Comparison of ENCODE assay signal across 13 cellular contexts in the genomic region with DNA sequence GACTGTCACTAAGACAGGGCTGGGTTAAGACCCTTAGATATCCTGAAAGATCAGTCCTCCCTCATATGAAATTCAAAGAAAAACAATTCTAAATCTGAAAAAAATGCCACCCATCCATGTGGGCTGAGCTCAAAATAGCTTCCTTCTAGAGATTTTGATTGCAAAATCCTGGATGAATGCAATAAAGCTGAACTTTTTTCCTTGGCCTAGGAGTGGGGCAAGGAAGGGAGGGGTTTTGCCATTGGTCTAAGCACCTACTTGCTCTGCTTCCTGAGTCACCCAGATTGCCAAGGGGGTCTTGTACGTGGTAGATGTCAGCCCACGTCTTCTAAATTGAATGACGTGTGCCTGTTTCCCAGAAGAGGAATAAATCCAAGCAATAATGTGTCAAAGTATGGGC. TPM values are rescaled to one million over a fixed set of nuclear protein-coding genes. Genes with fewer than 3 reads are reported as not detected.
DNase-seq lines count a peak whose midpoint lies in the region; ATAC-seq, FAIRE-seq and TF ChIP-seq lines count a peak whose summit lies in the region.
"Had no signal": no experiment of that assay in that cellular context is flagged by ENCODE, and none has a peak within 500 bp of the region (broad histone marks: within the 10 kb centered on the region; RNA-seq: fewer than 3 reads in every experiment).

No MANE protein-coding gene starts in this region.

- peak overlapping the region; percentile 9 for H3K9ac ChIP-seq in endothelial cell of umbilical vein (replicated peaks; ENCODE audit: extremely low read depth, insufficient read depth, low read length)

- no TSS peak for BruUV-seq in endothelial cell of umbilical vein (replicated peaks; lab: Mats Ljungman, UMichigan)

- no peaks in the 10 kb centered on the region for H3K27me3 ChIP-seq in endothelial cell of umbilical vein (ENCODE audit: control insufficient read depth in 2 of 2, insufficient read depth in 2 of 2, low read length in 2 of 2)
- H3K27me3 ChIP-seq in vagina = no peaks in the 10 kb centered on the region

- H3K27ac Mint-ChIP-seq in T-helper 2 cell treated with Interferon-gamma antibody and Interleukin-4, amounts not matched to agents 5 μg/mL and 100 μg/mL, for 36 hours = peak overlapping the region; percentile 4
- H3K27ac Mint-ChIP-seq: activated CD4-positive, alpha-beta memory T cell treated with anti-CD3 and anti-CD28 coated beads for 36 hours had no signal

- no peaks in the 10 kb centered on the region for H3K9me1 ChIP-seq in endothelial cell of umbilical vein (replicated peaks; ENCODE audit: control insufficient read depth, extremely low read depth, insufficient read depth, low read length)

- H3K4me3 Mint-ChIP-seq in T-helper 2 cell treated with Interferon-gamma antibody and Interleukin-4, amounts not matched to agents 5 μg/mL and 100 μg/mL, for 36 hours = no peak overlapping the region
- H3K4me3 Mint-ChIP-seq: activated CD4-positive, alpha-beta memory T cell treated with anti-CD3 and anti-CD28 coated beads for 36 hours had no signal

- intact Hi-C loops in endothelial cell of umbilical vein (cut with micrococcal nuclease) (no loop called here), mucosa of descending colon (cut with DNase I, micrococcal nuclease) (no loop called here), vagina (cut with DNase I) (no loop called here)

- H3K27me3 Mint-ChIP-seq in T-helper 2 cell treated with Interferon-gamma antibody and Interleukin-4, amounts not matched to agents 5 μg/mL and 100 μg/mL, for 36 hours (ENCODE audit: low read depth) = peaks cover 3% of the 10 kb centered on the region
- H3K27me3 Mint-ChIP-seq: activated CD4-positive, alpha-beta memory T cell treated with anti-CD3 and anti-CD28 coated beads for 36 hours had no signal

- no peak overlapping the region for H3K4me2 ChIP-seq in endothelial cell of umbilical vein (ENCODE audit: insufficient read depth, low read length)

- no peak for DNase-seq in T-helper 2 cell treated with Interferon-gamma antibody and Interleukin-4, amounts not matched to agents 5 μg/mL and 100 μg/mL, for 36 hours (ENCODE audit: low spot score)
- DNase-seq in T-helper 2 cell = no peak
- no peak for DNase-seq in endothelial cell of umbilical vein (ENCODE audit: low read depth, low spot score)
- DNase-seq in mucosa of descending colon = no peak
- no peak for DNase-seq in vagina (ENCODE audit: extremely low spot score in 2 of 2)
- DNase-seq in inferior parietal cortex (ENCODE audit: extremely low spot score) = no peak
- no peak for DNase-seq in central memory CD4-positive, alpha-beta T cell
- DNase-seq: activated CD4-positive, alpha-beta memory T cell treated with anti-CD3 and anti-CD28 coated beads for 36 hours; KBM-7; stimulated activated CD4-positive, alpha-beta T cell treated with anti-CD3 and anti-CD28 coated beads, Interleukin-4, amount 100 ng/mL, for 24 hours had no signal

- CTCF ChIA-PET in endothelial cell of umbilical vein (lab: Charles Lee) = interaction anchor here (1.0 to 2.3 kb wide), 7 partner anchors 9 to 254 kb away, joined by 3 to 8 read pairs (median 5); no protein-coding TSS in a partner anchor

- H3K36me3 ChIP-seq in endothelial cell of umbilical vein (ENCODE audit: control insufficient read depth in 2 of 2, extremely low read depth in 1 of 2, insufficient read depth in 2 of 2, low read length in 2 of 2) = no peaks in the 10 kb centered on the region
- no peaks in the 10 kb centered on the region for H3K36me3 ChIP-seq in mucosa of descending colon (ENCODE audit: low read depth)
- H3K36me3 ChIP-seq in vagina = no peaks in the 10 kb centered on the region

- dilution Hi-C loops in endothelial cell of umbilical vein (cut with MboI; ENCODE audit: extremely low pct_ligation_motif_present, low sequenced_read_pairs) = no loop called here

- peaks cover 19% of the 10 kb centered on the region for H3K4me1 ChIP-seq in endothelial cell of umbilical vein (ENCODE audit: control insufficient read depth, extremely low read depth, insufficient read depth, low read length)
- peaks cover 32% of the 10 kb centered on the region for H3K4me1 ChIP-seq in mucosa of descending colon (ENCODE audit: low read depth)
- H3K4me1 ChIP-seq in vagina = peaks cover 36% of the 10 kb centered on the region

- FAIRE-seq in endothelial cell of umbilical vein (lab: Jason Lieb, UNC) = no peak
- FAIRE-seq: A204.1, GM12891 had no signal

- H3K4me3 ChIP-seq in endothelial cell of umbilical vein (replicated peaks in 1 of 3; ENCODE audit: insufficient read depth in 1 of 3, low read depth in 1 of 3, low read length in 3 of 3) (no peak overlapping the region), mucosa of descending colon (no peak overlapping the region), vagina (no peak overlapping the region)

- H3K4me1 Mint-ChIP-seq in T-helper 2 cell treated with Interferon-gamma antibody and Interleukin-4, amounts not matched to agents 5 μg/mL and 100 μg/mL, for 36 hours (ENCODE audit: low read depth) = peaks cover 15% of the 10 kb centered on the region

- no peaks in the 10 kb centered on the region for H3K79me2 ChIP-seq in endothelial cell of umbilical vein (ENCODE audit: control insufficient read depth, insufficient read depth, low read length)

- TF ChIP-seq CTCF in endothelial cell of umbilical vein (IDR thresholded peaks at IDR 0.05; ENCODE audit: extremely low read depth in 1 of 2, insufficient read depth in 1 of 2, low read depth in 1 of 2, low read length in 2 of 2) (no peak), mucosa of descending colon (IDR thresholded peaks at IDR 0.05) (no peak), vagina (IDR thresholded peaks at IDR 0.05) (no peak)

- POLR2A ChIA-PET in endothelial cell of umbilical vein (lab: Charles Lee) = interaction anchor here (1.6 kb wide), 1 partner anchor 16 kb away, joined by 7 read pairs; the partner anchor contains the start of gene SMAD3

- TF ChIP-seq POLR2A in endothelial cell of umbilical vein (IDR thresholded peaks at IDR 0.05; ENCODE audit: low read depth, low read length) = no peak
- no peak for TF ChIP-seq POLR2A in vagina (IDR thresholded peaks at IDR 0.05)

- no peaks in the 10 kb centered on the region for H3K36me3 Mint-ChIP-seq in T-helper 2 cell treated with Interferon-gamma antibody and Interleukin-4, amounts not matched to agents 5 μg/mL and 100 μg/mL, for 36 hours (ENCODE audit: low read depth)
- H3K36me3 Mint-ChIP-seq: activated CD4-positive, alpha-beta memory T cell treated with anti-CD3 and anti-CD28 coated beads for 36 hours had no signal

- H3K27ac ChIP-seq in endothelial cell of umbilical vein (ENCODE audit: insufficient read depth, low read depth, low read length) (peak overlapping the region; percentile 93), vagina (peak overlapping the region; percentile 51)

- H2AFZ ChIP-seq in endothelial cell of umbilical vein (ENCODE audit: low read depth, low read length) = no peak overlapping the region

- H3K9me3 ChIP-seq in endothelial cell of umbilical vein (replicated peaks; ENCODE audit: control insufficient read depth, insufficient read depth, low read length) = no peaks in the 10 kb centered on the region
- no peaks in the 10 kb centered on the region for H3K9me3 ChIP-seq in mucosa of descending colon
- no peaks in the 10 kb centered on the region for H3K9me3 ChIP-seq in vagina

- H4K20me1 ChIP-seq in endothelial cell of umbilical vein (replicated peaks; ENCODE audit: control insufficient read depth, extremely low read depth, insufficient read depth, low read length) = no peaks in the 10 kb centered on the region

- H3K9me3 Mint-ChIP-seq in T-helper 2 cell treated with Interferon-gamma antibody and Interleukin-4, amounts not matched to agents 5 μg/mL and 100 μg/mL, for 36 hours = no peaks in the 10 kb centered on the region
- H3K9me3 Mint-ChIP-seq: activated CD4-positive, alpha-beta memory T cell treated with anti-CD3 and anti-CD28 coated beads for 36 hours had no signal

- ATAC-seq in mucosa of descending colon = peak; percentile 6
- no peak for ATAC-seq in HG03520 (IDR thresholded peaks at IDR 0.05; ENCODE audit: unreplicated experiment)

TF ChIP-seq in endothelial cell of umbilical vein, 7 proteins besides CTCF, POLR2A, EP300 and RAD21:
- TF ChIP-seq FOS (IDR thresholded peaks at IDR 0.05; ENCODE audit: borderline replicate concordance, insufficient read depth, low read length) (no peak), MAX (IDR thresholded peaks at IDR 0.05; ENCODE audit: insufficient read depth, insufficient read length) (no peak), JUN (IDR thresholded peaks at IDR 0.05; ENCODE audit: borderline replicate concordance, insufficient read depth, insufficient read length, low read depth) (no peak), POLR2AphosphoS5 (IDR thresholded peaks at IDR 0.05; ENCODE audit: insufficient read depth, low read depth, low read length) (no peak), GATA2 (IDR thresholded peaks at IDR 0.05; ENCODE audit: insufficient read depth, insufficient read length, low read depth, low read length) (no peak), MYC (IDR thresholded peaks at IDR 0.05; ENCODE audit: low read depth, low read length) (no peak), EZH2 (IDR thresholded peaks at IDR 0.05; ENCODE audit: borderline replicate concordance, low read depth, low read length, severe bottlenecking) (no peak)

RNA-seq across cellular contexts. Expression of gene SMAD3, which starts 15.3 kb away (rescaled TPM):
- total RNA-seq in endothelial cell of umbilical vein (71.7 and 88.2 TPM in 2 replicates), mucosa of descending colon (10 to 100 TPM; 38.5 to 76.3 (median 44.9) TPM), vagina (53.5 TPM)
- 53.4 and 56.4 TPM in 2 replicates for polyA plus RNA-seq in endothelial cell of umbilical vein
- polyA plus RNA-seq in endothelial cell of umbilical vein (2011; cell fraction: cytosol; rRNA removed) = 47.7 and 47.9 TPM in 2 replicates
- polyA plus RNA-seq in endothelial cell of umbilical vein (2011; cell fraction: nucleus; rRNA removed) = 114 and 122 TPM in 2 replicates
- 87.3 and 91.3 TPM in 2 replicates for polyA plus RNA-seq in endothelial cell of umbilical vein (2012)
- 53.1 and 59.9 TPM in 2 replicates for polyA minus RNA-seq in endothelial cell of umbilical vein
- 13.7 TPM for polyA minus RNA-seq in endothelial cell of umbilical vein (2011; cell fraction: cytosol; rRNA and poly(A)+ RNA removed)
- 73.9 and 75.1 TPM in 2 replicates for polyA minus RNA-seq in endothelial cell of umbilical vein (2011; cell fraction: nucleus; rRNA and poly(A)+ RNA removed)
